Comparison of ENCODE assay signal across 21 cellular contexts in genomic region chr10:132748135-132748534, GRCh38. TPM values are rescaled to one million over a fixed set of nuclear protein-coding genes. Genes with fewer than 3 reads are reported as not detected.
A peak's percentile ranks its signal among the peaks of the same experiment; 100 is the strongest.
DNase-seq lines count a peak whose midpoint lies in the region; ATAC-seq, FAIRE-seq and TF ChIP-seq lines count a peak whose summit lies in the region.
"Had no signal": no experiment of that assay in that cellular context is flagged by ENCODE, and none has a peak within 500 bp of the region (broad histone marks: within the 10 kb centered on the region; RNA-seq: fewer than 3 reads in every experiment).

No MANE protein-coding gene starts in this region.

- peak overlapping the region; percentile 76 to 86 for H3K27ac Mint-ChIP-seq in stimulated activated naive CD8-positive, alpha-beta T cell treated with anti-CD3 and anti-CD28 coated beads, Interleukin-15, amount 100 ng/mL, for 72 hours
- H3K27ac Mint-ChIP-seq: B cell; CD4-positive, alpha-beta T cell had no signal

- H3K27me3 Mint-ChIP-seq in stimulated activated naive CD8-positive, alpha-beta T cell treated with anti-CD3 and anti-CD28 coated beads, Interleukin-15, amount 100 ng/mL, for 72 hours, result no peaks in the 10 kb centered on the region
- H3K27me3 Mint-ChIP-seq: B cell; CD4-positive, alpha-beta T cell had no signal

- no peak for DNase-seq in stimulated activated naive CD8-positive, alpha-beta T cell treated with anti-CD3 and anti-CD28 coated beads, Interleukin-15, amount 100 ng/mL, for 72 hours
- no peak for DNase-seq in stimulated activated naive CD8-positive, alpha-beta T cell treated with anti-CD3 and anti-CD28 coated beads, Interleukin-15, Interleukin-2, amounts not matched to agents 100 U/mL and 50 U/mL, for 24 hours
- DNase-seq in SJCRH30 (no peak), left kidney (ENCODE audit: low read depth, low spot score) (peak; percentile 39), thyroid gland (peak in 1 of 2 donors; percentile 9), urothelium cell line (ENCODE audit: low spot score) (no peak), NCI-H2081 (lab: John Stamatoyannopoulos, UW) (no peak)
- DNase-seq: Caco-2; CD4-positive, alpha-beta T cell; GDM1; GOT3 had no signal

- H3K9me3 ChIP-seq in SJCRH30 (replicated peaks) (no peaks in the 10 kb centered on the region), thyroid gland (no peaks in the 10 kb centered on the region)
- H3K9me3 ChIP-seq: Caco-2, HAP-1 had no signal

- no peak overlapping the region for H3K4me3 Mint-ChIP-seq in stimulated activated naive CD8-positive, alpha-beta T cell treated with anti-CD3 and anti-CD28 coated beads, Interleukin-15, amount 100 ng/mL, for 72 hours
- H3K4me3 Mint-ChIP-seq: B cell; CD4-positive, alpha-beta T cell had no signal

- no peak for TF ChIP-seq POLR2A in thyroid gland (IDR thresholded peaks at IDR 0.05)

- H3K4me3 ChIP-seq in SJCRH30 (no peak overlapping the region), thyroid gland (replicated peaks in 1 of 3) (no peak overlapping the region)
- H3K4me3 ChIP-seq: HAP-1 had no signal

- H3K36me3 ChIP-seq in SJCRH30 (no peaks in the 10 kb centered on the region), thyroid gland (no peaks in the 10 kb centered on the region)
- H3K36me3 ChIP-seq: HAP-1 had no signal

- peaks cover 39% of the 10 kb centered on the region for H3K4me1 ChIP-seq in SJCRH30
- H3K4me1 ChIP-seq in thyroid gland, result peaks cover 42 to 44% of the 10 kb centered on the region in 2 donors
- H3K4me1 ChIP-seq: Caco-2 had no signal

- H3K27ac ChIP-seq in SJCRH30 (peak overlapping the region; percentile 63; the same call in 1 of the 2 replicates), thyroid gland (peak overlapping the region; percentile 56 to 91 (median 68))
- H3K27ac ChIP-seq: C4-2B, HL-60 had no signal

- intact Hi-C loops in thyroid gland (cut with DNase I), result no loop called here

- H3K4me1 Mint-ChIP-seq in stimulated activated naive CD8-positive, alpha-beta T cell treated with anti-CD3 and anti-CD28 coated beads, Interleukin-15, amount 100 ng/mL, for 72 hours, result no peaks in the 10 kb centered on the region
- H3K4me1 Mint-ChIP-seq: B cell had no signal

- 88 to 92% methylated on average over 13 to 15 of the region's 15 CpGs for WGBS in thyroid gland, 2 donors

- TF ChIP-seq CTCF in thyroid gland (IDR thresholded peaks at IDR 0.05), result no peak

- ATAC-seq in stimulated activated naive CD8-positive, alpha-beta T cell treated with anti-CD3 and anti-CD28 coated beads, Interleukin-15, amount 100 ng/mL, for 72 hours, result no peak
- ATAC-seq in stimulated activated naive CD8-positive, alpha-beta T cell treated with anti-CD3 and anti-CD28 coated beads, Interleukin-15, Interleukin-2, amounts not matched to agents 100 U/mL and 50 U/mL, for 24 hours, result no peak
- no peak for ATAC-seq in SK-N-SH treated with all-trans-retinoic acid at 6 μM for 48 hours

- H3K27me3 ChIP-seq in SJCRH30 (no peaks in the 10 kb centered on the region), thyroid gland (no peaks in the 10 kb centered on the region)

- no peak for FAIRE-seq in urothelium cell line (lab: Jason Lieb, UNC)
- FAIRE-seq: D721Med, GM12892, GM18507 had no signal

- H3K9me3 Mint-ChIP-seq in stimulated activated naive CD8-positive, alpha-beta T cell treated with anti-CD3 and anti-CD28 coated beads, Interleukin-15, amount 100 ng/mL, for 72 hours, result no peaks in the 10 kb centered on the region
- H3K9me3 Mint-ChIP-seq: CD4-positive, alpha-beta T cell had no signal

TF ChIP-seq in SK-N-SH treated with all-trans-retinoic acid at 6 μM for 48 hours, 23 proteins besides CTCF, POLR2A, EP300 and RAD21 (continues in another document):
- TF ChIP-seq, protein P1, sequence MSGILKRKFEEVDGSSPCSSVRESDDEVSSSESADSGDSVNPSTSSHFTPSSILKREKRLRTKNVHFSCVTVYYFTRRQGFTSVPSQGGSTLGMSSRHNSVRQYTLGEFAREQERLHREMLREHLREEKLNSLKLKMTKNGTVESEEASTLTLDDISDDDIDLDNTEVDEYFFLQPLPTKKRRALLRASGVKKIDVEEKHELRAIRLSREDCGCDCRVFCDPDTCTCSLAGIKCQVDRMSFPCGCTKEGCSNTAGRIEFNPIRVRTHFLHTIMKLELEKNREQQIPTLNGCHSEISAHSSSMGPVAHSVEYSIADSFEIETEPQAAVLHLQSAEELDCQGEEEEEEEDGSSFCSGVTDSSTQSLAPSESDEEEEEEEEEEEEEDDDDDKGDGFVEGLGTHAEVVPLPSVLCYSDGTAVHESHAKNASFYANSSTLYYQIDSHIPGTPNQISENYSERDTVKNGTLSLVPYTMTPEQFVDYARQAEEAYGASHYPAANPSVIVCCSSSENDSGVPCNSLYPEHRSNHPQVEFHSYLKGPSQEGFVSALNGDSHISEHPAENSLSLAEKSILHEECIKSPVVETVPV (CRISPR knock-in tag; IDR thresholded peaks at IDR 0.05), result no peak
- TF ChIP-seq TCF4 (CRISPR knock-in tag; IDR thresholded peaks at IDR 0.05; ENCODE audit: borderline replicate concordance) (no peak), BACH2 (CRISPR knock-in tag; IDR thresholded peaks at IDR 0.05; ENCODE audit: borderline replicate concordance) (no peak), OSR1 (CRISPR knock-in tag; IDR thresholded peaks at IDR 0.05) (no peak), CSDC2 (CRISPR knock-in tag; IDR thresholded peaks at IDR 0.05) (no peak), PATZ1 (CRISPR knock-in tag; IDR thresholded peaks at IDR 0.05; ENCODE audit: borderline replicate concordance) (no peak), ZNF70 (CRISPR knock-in tag; IDR thresholded peaks at IDR 0.05) (no peak), TSHZ2 (CRISPR knock-in tag; IDR thresholded peaks at IDR 0.05) (no peak), GLIS3 (CRISPR knock-in tag; IDR thresholded peaks at IDR 0.05) (no peak), ZNF8 (CRISPR knock-in tag; IDR thresholded peaks at IDR 0.05) (no peak), ISL1 (CRISPR knock-in tag; IDR thresholded peaks at IDR 0.05) (no peak), ZC3H10 (CRISPR knock-in tag; IDR thresholded peaks at IDR 0.05) (no peak), ZNF565 (CRISPR knock-in tag; conservative IDR thresholded peaks at IDR 0.05; ENCODE audit: low read depth) (no peak)
- TF ChIP-seq, protein P2, sequence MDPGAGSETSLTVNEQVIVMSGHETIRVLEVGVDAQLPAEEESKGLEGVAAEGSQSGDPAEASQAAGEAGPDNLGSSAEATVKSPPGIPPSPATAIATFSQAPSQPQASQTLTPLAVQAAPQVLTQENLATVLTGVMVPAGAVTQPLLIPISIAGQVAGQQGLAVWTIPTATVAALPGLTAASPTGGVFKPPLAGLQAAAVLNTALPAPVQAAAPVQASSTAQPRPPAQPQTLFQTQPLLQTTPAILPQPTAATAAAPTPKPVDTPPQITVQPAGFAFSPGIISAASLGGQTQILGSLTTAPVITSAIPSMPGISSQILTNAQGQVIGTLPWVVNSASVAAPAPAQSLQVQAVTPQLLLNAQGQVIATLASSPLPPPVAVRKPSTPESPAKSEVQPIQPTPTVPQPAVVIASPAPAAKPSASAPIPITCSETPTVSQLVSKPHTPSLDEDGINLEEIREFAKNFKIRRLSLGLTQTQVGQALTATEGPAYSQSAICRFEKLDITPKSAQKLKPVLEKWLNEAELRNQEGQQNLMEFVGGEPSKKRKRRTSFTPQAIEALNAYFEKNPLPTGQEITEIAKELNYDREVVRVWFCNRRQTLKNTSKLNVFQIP (CRISPR knock-in tag; IDR thresholded peaks at IDR 0.05; ENCODE audit: borderline replicate concordance, low read depth), result no peak

RNA-seq across cellular contexts. Expression of gene NKX6-2, which starts 37.8 kb away (rescaled TPM):
- not detected in 2 replicates for total RNA-seq in SJCRH30 (2014; rRNA removed; shearing (Covaris generic))
- total RNA-seq in thyroid gland, result not detected
- total RNA-seq: A172; B cell; Caco-2; CD4-positive, alpha-beta T cell; HT1080 had no signal
